Comparison of ENCODE assay signal across 21 cellular contexts in genomic region chr5:122184676-122185255, GRCh38. TPM values are rescaled to one million over a fixed set of nuclear protein-coding genes. Genes with fewer than 3 reads are reported as not detected.
DNase-seq lines count a peak whose midpoint lies in the region; ATAC-seq, FAIRE-seq and TF ChIP-seq lines count a peak whose summit lies in the region.
"Had no signal": no experiment of that assay in that cellular context is flagged by ENCODE, and none has a peak within 500 bp of the region (broad histone marks: within the 10 kb centered on the region; RNA-seq: fewer than 3 reads in every experiment).

No MANE protein-coding gene starts in this region.

- no peak overlapping the region for H2AK9ac ChIP-seq in IMR-90 (replicated peaks; ENCODE audit: low read depth, low read length, poor library complexity)

- CTCF ChIA-PET in MCF 10A (lab: Yijun Ruan, JAX) = interaction anchor here (0.6 to 2.5 kb wide), 14 partner anchors 10 to 1363 kb away, joined by 3 to 36 read pairs (median 4); no protein-coding TSS in a partner anchor
- CTCF ChIA-PET in mammary epithelial cell (lab: Charles Lee; ENCODE audit: low non-redundant PET) = no interaction called here
- CTCF ChIA-PET in IMR-90 (lab: Yijun Ruan, JAX) = interaction anchor here (0.5 to 0.8 kb wide), 2 partner anchors 11 to 305 kb away, joined by 3 read pairs; no protein-coding TSS in a partner anchor
- CTCF ChIA-PET in H1 (lab: Charles Lee; ENCODE audit: partially characterized antibody) = interaction anchor here (0.9 to 1.2 kb wide), 4 partner anchors 11 to 75 kb away, joined by 3 to 7 read pairs (median 4); no protein-coding TSS in a partner anchor

- H2BK5ac ChIP-seq in IMR-90 (ENCODE audit: low read depth, low read length, poor library complexity, severe bottlenecking) = no peak overlapping the region
- H2BK5ac ChIP-seq in H1 (ENCODE audit: low read depth, low read length) = no peak overlapping the region

- H3K79me2 ChIP-seq in mammary epithelial cell (ENCODE audit: insufficient read depth, low read length) (no peaks in the 10 kb centered on the region), H1 (ENCODE audit: control insufficient read depth in 1 of 2, insufficient read depth in 2 of 2, low read length in 2 of 2) (no peaks in the 10 kb centered on the region)

- H3K4me1 Mint-ChIP-seq in MCF 10A (ENCODE audit: insufficient read depth, unreplicated experiment) = peaks cover 43% of the 10 kb centered on the region
- H3K4me1 Mint-ChIP-seq: CD4-positive, alpha-beta memory T cell had no signal

- POLR2A ChIA-PET in MCF 10A (lab: Yijun Ruan, JAX) = interaction anchor here (0.6 to 1.7 kb wide), 11 partner anchors 21 to 1739 kb away, joined by 3 to 17 read pairs (median 5); partner anchors contain the start of genes LOX and SNX24
- POLR2A ChIA-PET in IMR-90 (lab: Charles Lee; ENCODE audit: unreplicated experiment) = no interaction called here
- POLR2A ChIA-PET in H1 (lab: Charles Lee; ENCODE audit: partially characterized antibody) = no interaction called here

- no peak overlapping the region for H4K5ac ChIP-seq in IMR-90 (ENCODE audit: low read depth, low read length)
- no peak overlapping the region for H4K5ac ChIP-seq in H1 (ENCODE audit: insufficient read length, low read depth, low read length)

- no peaks in the 10 kb centered on the region for H3K27me3 ChIP-seq in mammary epithelial cell (ENCODE audit: insufficient read depth, low read length)
- peaks cover 4% of the 10 kb centered on the region for H3K27me3 ChIP-seq in left ventricle myocardium inferior (ENCODE audit: low read depth)
- no peaks in the 10 kb centered on the region for H3K27me3 ChIP-seq in right cardiac atrium (ENCODE audit: control insufficient read depth, insufficient read depth)
- H3K27me3 ChIP-seq in IMR-90 (ENCODE audit: control insufficient read depth, insufficient read depth, low read length) = no peaks in the 10 kb centered on the region
- no peaks in the 10 kb centered on the region for H3K27me3 ChIP-seq in H1 (replicated peaks in 1 of 4; ENCODE audit: control insufficient read depth in 3 of 4, extremely low read depth in 1 of 4, insufficient read depth in 3 of 4, low read length in 3 of 4)

- intact Hi-C loops in MCF 10A (cut with micrococcal nuclease) (loop anchor here (5.0 kb wide), 4 partner anchors 217 to 1313 kb away; partner anchors contain the start of genes PPIC and SNX24), mammary epithelial cell (cut with micrococcal nuclease) (loop anchor here (5.0 kb wide), 2 partner anchors 217 to 568 kb away; no protein-coding TSS in a partner anchor), left ventricle myocardium inferior (cut with micrococcal nuclease) (no loop called here), right cardiac atrium (cut with DNase I) (no loop called here), IMR-90 (cut with micrococcal nuclease) (no loop called here)

- H3K9me3 ChIP-seq in mammary epithelial cell (replicated peaks; ENCODE audit: insufficient read depth, low read length) = no peaks in the 10 kb centered on the region
- H3K9me3 ChIP-seq in left ventricle myocardium inferior (replicated peaks) = no peaks in the 10 kb centered on the region
- H3K9me3 ChIP-seq in right cardiac atrium (ENCODE audit: control insufficient read depth, low read length) = no peaks in the 10 kb centered on the region
- no peaks in the 10 kb centered on the region for H3K9me3 ChIP-seq in IMR-90 (ENCODE audit: control insufficient read depth, insufficient read depth, low read length)
- H3K9me3 ChIP-seq in H1 (ENCODE audit: insufficient read depth in 2 of 2, low read depth in 1 of 2, low read length in 1 of 2) = no peaks in the 10 kb centered on the region

- H3K4me1 ChIP-seq in mammary epithelial cell (ENCODE audit: insufficient read depth, low read length) (peaks cover 42% of the 10 kb centered on the region), left ventricle myocardium inferior (peaks cover 57% of the 10 kb centered on the region), right cardiac atrium (ENCODE audit: control insufficient read depth, insufficient read depth, low read length) (no peaks in the 10 kb centered on the region), IMR-90 (ENCODE audit: control insufficient read depth, insufficient read depth, low read length) (peaks cover 11% of the 10 kb centered on the region), H1 (replicated peaks in 1 of 4; ENCODE audit: control insufficient read depth in 3 of 4, insufficient read depth in 4 of 4, low read length in 3 of 4) (peaks cover 0 to 10% (median 7%) of the 10 kb centered on the region in 4 experiments; a peak in 4 of 7 replicates)

- H3K4me2 ChIP-seq in mammary epithelial cell (ENCODE audit: insufficient read depth, low read depth, low read length) (no peak overlapping the region), IMR-90 (ENCODE audit: low read depth, low read length) (no peak overlapping the region), H1 (ENCODE audit: insufficient read depth in 1 of 2, low read depth in 2 of 2, low read length in 2 of 2) (no peak overlapping the region)

- no peak overlapping the region for H3K4me3 Mint-ChIP-seq in MCF 10A (ENCODE audit: unreplicated experiment)
- H3K4me3 Mint-ChIP-seq: CD4-positive, alpha-beta memory T cell; H9 had no signal

- BruUV-seq in MCF 10A (replicated peaks; lab: Mats Ljungman, UMichigan) = no TSS peak
- no TSS peak for BruUV-seq in mammary epithelial cell (replicated peaks; lab: Mats Ljungman, UMichigan)
- no TSS peak for BruUV-seq in IMR-90 (replicated peaks; lab: Mats Ljungman, UMichigan)

- 60% methylated on average over 5 of the region's 5 CpGs for WGBS in mammary epithelial cell (ENCODE audit: low coverage, missing lambda C conversion rate)
- 79% methylated on average over 5 of the region's 5 CpGs for WGBS in right cardiac atrium
- no CpG with 5 or more reads among the region's 5 CpGs for WGBS in IMR-90 (ENCODE audit: extremely low coverage in 2 of 2, insufficient read length in 1 of 2), 2 experiments
- 92% methylated on average over 5 of the region's 5 CpGs; no CpG with 5 or more reads in 1 of the 2 experiments for WGBS in H1 (ENCODE audit: extremely low coverage in 1 of 2, insufficient coverage in 1 of 2, insufficient read length in 1 of 2, insufficient replicate concordance in 2 of 2, low coverage in 1 of 2, low lambda C conversion rate in 2 of 2, missing lambda C conversion rate in 1 of 2), 2 experiments

- H3K4me3 ChIP-seq in mammary epithelial cell (replicated peaks in 1 of 3; ENCODE audit: insufficient read depth in 1 of 3, low read depth in 2 of 3, low read length in 3 of 3) (no peak overlapping the region), left ventricle myocardium inferior (no peak overlapping the region), right cardiac atrium (ENCODE audit: low read length) (no peak overlapping the region), IMR-90 (ENCODE audit: insufficient read depth, low read depth, low read length) (no peak overlapping the region), H1 (ENCODE audit: extremely low read depth in 1 of 4, insufficient read depth in 2 of 4, low read depth in 3 of 4, low read length in 4 of 4) (no peak overlapping the region)

- H3K23ac ChIP-seq in IMR-90 (ENCODE audit: low read depth, low read length) = 0 out of 2 replicates have a peak overlapping the region, but pooled peaks have one; percentile 13
- no peak overlapping the region for H3K23ac ChIP-seq in H1 (ENCODE audit: insufficient read length)

- no peak for TF ChIP-seq EP300 in H1 (IDR thresholded peaks at IDR 0.05; ENCODE audit: borderline replicate concordance in 1 of 2, low read depth in 2 of 2, low read length in 2 of 2)

- H2BK12ac ChIP-seq in H1 (ENCODE audit: low read depth, low read length) = no peak overlapping the region

- in situ Hi-C loops in mammary epithelial cell (cut with MboI; ENCODE audit: low sequenced_read_pairs in 2 of 2) (no loop called here), IMR-90 (cut with MboI; ENCODE audit: low sequenced_read_pairs) (no loop called here)

- H3K9ac ChIP-seq in mammary epithelial cell (ENCODE audit: insufficient read depth, low read length) (no peak overlapping the region), IMR-90 (ENCODE audit: low read depth, low read length) (no peak overlapping the region), H1 (replicated peaks in 1 of 4; ENCODE audit: extremely low read depth in 1 of 4, low read depth in 3 of 4, low read length in 3 of 4) (no peak overlapping the region)

- no peaks in the 10 kb centered on the region for H3K9me1 ChIP-seq in IMR-90 (ENCODE audit: insufficient read depth, low read length)

- H3K56ac ChIP-seq in IMR-90 (ENCODE audit: extremely low read depth, insufficient read depth, low read length) = no peak overlapping the region
- H3K56ac ChIP-seq in H1 (replicated peaks; ENCODE audit: insufficient read length, low read depth, low read length) = no peak overlapping the region

- peak overlapping the region; percentile 34 for H3K4ac ChIP-seq in IMR-90 (ENCODE audit: low read depth, low read length)
- no peak overlapping the region for H3K4ac ChIP-seq in H1 (replicated peaks; ENCODE audit: insufficient read length, low read depth, low read length)

- no peaks in the 10 kb centered on the region for H3K9me3 Mint-ChIP-seq in MCF 10A (ENCODE audit: unreplicated experiment)
- H3K9me3 Mint-ChIP-seq: H9 had no signal

- no peak for DNase-seq in MCF 10A (ENCODE audit: unreplicated experiment)
- DNase-seq in mammary epithelial cell = no peak
- no peak for DNase-seq in left ventricle myocardium inferior
- DNase-seq in right cardiac atrium = no peak
- no peak for DNase-seq in IMR-90
- no peak for DNase-seq in H1 (ENCODE audit: low read depth in 1 of 2, low spot score in 2 of 2)
- no peak for DNase-seq in NCI-H1048 (lab: John Stamatoyannopoulos, UW)
- no peak for DNase-seq in NCI-H226
- DNase-seq: ACHN; C1 segment of cervical spinal cord; Calu3; CD4-positive, alpha-beta memory T cell; COR-L47; DMS53; DMS79 treated with DMSO at 0.1 percent for 48 hours; GF-D8; H9 had no signal

- TF ChIP-seq POLR2A in IMR-90 (IDR thresholded peaks at IDR 0.05; ENCODE audit: low read depth, low read length) = no peak
- TF ChIP-seq POLR2A in H1 (IDR thresholded peaks at IDR 0.05; ENCODE audit: control extremely low read depth in 1 of 2, low read depth in 2 of 2, low read length in 2 of 2) = no peak

- H2BK20ac ChIP-seq in IMR-90 (ENCODE audit: low read depth, low read length) = peak overlapping the region; percentile 17; the same call in 1 of the 2 replicates
- H2BK20ac ChIP-seq in H1 (ENCODE audit: low read length) = no peak overlapping the region

- no peaks in the 10 kb centered on the region for H4K20me1 ChIP-seq in mammary epithelial cell (ENCODE audit: insufficient read depth, low read length)
- no peaks in the 10 kb centered on the region for H4K20me1 ChIP-seq in IMR-90 (ENCODE audit: insufficient read depth, low read length)
- H4K20me1 ChIP-seq in H1 (replicated peaks in 1 of 2; ENCODE audit: control insufficient read depth in 1 of 2, insufficient read depth in 2 of 2, low read length in 2 of 2) = no peaks in the 10 kb centered on the region

- no peaks in the 10 kb centered on the region for H3K23me2 ChIP-seq in H1 (ENCODE audit: low read depth, low read length)

- no peaks in the 10 kb centered on the region for H3K27me3 Mint-ChIP-seq in MCF 10A (ENCODE audit: insufficient read depth, unreplicated experiment)

- no peak for TF ChIP-seq RAD21 in IMR-90 (IDR thresholded peaks at IDR 0.05; ENCODE audit: low read length)
- no peak for TF ChIP-seq RAD21 in H1 (IDR thresholded peaks at IDR 0.05 in 1 of 2, conservative IDR thresholded peaks at IDR 0.05 in 1 of 2; ENCODE audit: low read depth in 2 of 2, low read length in 2 of 2)

- H3K79me1 ChIP-seq in IMR-90 (ENCODE audit: low read depth in 1 of 2, low read length in 2 of 2) (peaks cover 0 to 3% of the 10 kb centered on the region in 2 experiments; a peak in 1 of 4 replicates), H1 (ENCODE audit: low read depth, low read length) (no peaks in the 10 kb centered on the region)

- H4K8ac ChIP-seq in IMR-90 (ENCODE audit: low read depth in 2 of 2, low read length in 2 of 2) = peak overlapping the region; percentile 25 to 56; a peak in 2 of 4 replicates
- no peak overlapping the region for H4K8ac ChIP-seq in H1 (ENCODE audit: extremely low read depth, insufficient read depth, low read length)

- H3K27ac ChIP-seq in mammary epithelial cell (ENCODE audit: insufficient read depth, low read depth, low read length) (no peak overlapping the region), left ventricle myocardium inferior (replicated peaks) (peak overlapping the region; percentile 83), right cardiac atrium (ENCODE audit: low read length) (no peak overlapping the region), IMR-90 (ENCODE audit: insufficient read depth, low read length) (no peak overlapping the region), H1 (ENCODE audit: low read depth, low read length) (no peak overlapping the region)
- H3K27ac ChIP-seq: 22Rv1 had no signal

- ATAC-seq in right cardiac atrium = no peak
- no peak for ATAC-seq in IMR-90 (ENCODE audit: low read depth)
- ATAC-seq: HCT116 had no signal

- no peak for FAIRE-seq in H1 (lab: Jason Lieb, UNC)
- FAIRE-seq: A204.1, GM12892 had no signal

- H3K14ac ChIP-seq in IMR-90 (replicated peaks; ENCODE audit: low read depth, low read length) (peak overlapping the region; percentile 20; the same call in 1 of the 2 replicates), H1 (ENCODE audit: insufficient read length) (no peak overlapping the region)

- H2BK120ac ChIP-seq in IMR-90 (ENCODE audit: low read depth, low read length) (peak overlapping the region; percentile 54), H1 (replicated peaks; ENCODE audit: low read depth, low read length) (no peak overlapping the region)

- peak overlapping the region; percentile 55; the same call in 1 of the 2 replicates for H3K18ac ChIP-seq in IMR-90 (ENCODE audit: low read depth, low read length)
- H3K18ac ChIP-seq in H1 (ENCODE audit: extremely low read depth, low read length) = no peak overlapping the region

- H3K36me3 Mint-ChIP-seq in MCF 10A (ENCODE audit: insufficient read depth, unreplicated experiment) = no peaks in the 10 kb centered on the region
- H3K36me3 Mint-ChIP-seq: CD4-positive, alpha-beta memory T cell had no signal

- H2AK5ac ChIP-seq in IMR-90 (ENCODE audit: low read depth, low read length) (peak overlapping the region; percentile 31; the same call in 1 of the 2 replicates), H1 (ENCODE audit: low read depth, low read length) (no peak overlapping the region)

- H2BK15ac ChIP-seq in IMR-90 (ENCODE audit: low read depth, low read length) (peak overlapping the region; percentile 70; the same call in 2 of the 3 replicates), H1 (ENCODE audit: low read length) (no peak overlapping the region)

- peak overlapping the region; percentile 85 for H3K27ac Mint-ChIP-seq in MCF 10A (ENCODE audit: low read depth, unreplicated experiment)
- H3K27ac Mint-ChIP-seq: CD4-positive, alpha-beta memory T cell; H9 had no signal

- TF ChIP-seq CTCF in MCF 10A (IDR thresholded peaks at IDR 0.05; ENCODE audit: unreplicated experiment) = no peak
- no peak for TF ChIP-seq CTCF in mammary epithelial cell (conservative IDR thresholded peaks at IDR 0.05 in 1 of 2, IDR thresholded peaks at IDR 0.05 in 1 of 2; ENCODE audit: extremely low read depth in 1 of 2, insufficient read depth in 1 of 2, low read depth in 1 of 2, low read length in 2 of 2)
- no peak for TF ChIP-seq CTCF in left ventricle myocardium inferior (IDR thresholded peaks at IDR 0.05; ENCODE audit: borderline replicate concordance)
- TF ChIP-seq CTCF in IMR-90 (conservative IDR thresholded peaks at IDR 0.05; ENCODE audit: low read depth, low read length) = no peak
- no peak for TF ChIP-seq CTCF in H1 (IDR thresholded peaks at IDR 0.05; ENCODE audit: control extremely low read depth in 1 of 3, insufficient read depth in 1 of 3, low read depth in 1 of 3, low read length in 3 of 3)

- H3K36me3 ChIP-seq in mammary epithelial cell (ENCODE audit: insufficient read depth, low read length) (no peaks in the 10 kb centered on the region), left ventricle myocardium inferior (no peaks in the 10 kb centered on the region), IMR-90 (ENCODE audit: control insufficient read depth, insufficient read depth, low read length) (no peaks in the 10 kb centered on the region), H1 (ENCODE audit: control insufficient read depth in 2 of 4, insufficient read depth in 4 of 4, low read length in 3 of 4) (no peaks in the 10 kb centered on the region)

- dilution Hi-C loops in mammary epithelial cell (cut with HindIII; ENCODE audit: low sequenced_read_pairs) = no loop called here
- dilution Hi-C loops in IMR-90 (cut with HindIII; ENCODE audit: low sequenced_read_pairs, unreplicated experiment) = loop anchor here (25.0 kb wide), 1 partner anchor 228 kb away; no protein-coding TSS in a partner anchor

- H2AFZ ChIP-seq in mammary epithelial cell (ENCODE audit: low read depth, low read length) = no peak overlapping the region
- no peak overlapping the region for H2AFZ ChIP-seq in IMR-90 (replicated peaks; ENCODE audit: low read length, poor library complexity)
- no peak overlapping the region for H2AFZ ChIP-seq in H1 (ENCODE audit: low read length)

- H4K91ac ChIP-seq in IMR-90 (ENCODE audit: insufficient read depth, low read depth, low read length) = peak overlapping the region; percentile 37; the same call in 1 of the 2 replicates
- peak overlapping the region; percentile 38 for H4K91ac ChIP-seq in H1 (replicated peaks; ENCODE audit: insufficient read length, low read length)

RNA-seq across cellular contexts. Expression of gene ZNF474, which starts 55.4 kb away (rescaled TPM):
- total RNA-seq in MCF 10A (2022) (0.25 and 0.56 TPM in 2 replicates), mammary epithelial cell (under 1 TPM; 0.19 to 0.33 TPM), left ventricle myocardium inferior (not detected), right cardiac atrium (under 1 TPM in 2 of 4 donors, not detected in 2; 0.25 to 0.32 TPM), IMR-90 (2012; rRNA removed) (0.54 and 0.56 TPM in 2 replicates)
- polyA plus RNA-seq in mammary epithelial cell (0.10 TPM), right cardiac atrium (not detected), IMR-90 (2012; rRNA removed) (0.19 and 0.24 TPM in 2 replicates), H1 (2011; rRNA removed) (not detected in 2 replicates)
- polyA minus RNA-seq in mammary epithelial cell = not detected
- 0.02 and 0.13 TPM in 2 replicates for polyA plus RNA-seq in IMR-90 (2012; cell fraction: cytosol; rRNA removed)
- polyA plus RNA-seq in IMR-90 (2012; cell fraction: nucleus; rRNA removed; ENCODE audit: low replicate concordance) = 0.15 and 0.34 TPM in 2 replicates
- not detected in 2 replicates for total RNA-seq in H1 (2021; fragmentation: NEBNext Ultra II Directional; extraction: Animal tissue kit (Norgen Biotek cat#: 25700))
- polyA plus RNA-seq in H1 (2011; cell fraction: cytosol; rRNA removed) = 0.04 TPM
- 0.07 TPM for polyA plus RNA-seq in H1 (2011; cell fraction: nucleus; rRNA removed)
- 0.09 TPM in 1 of 4 replicates, not detected in the others for polyA plus RNA-seq in H1 (2012, experiment 1 of 2)
- not detected for polyA plus RNA-seq in H1 (2012, experiment 2 of 2)
- polyA plus RNA-seq in H1 (2013, experiment 1 of 2) = 0.04 TPM
- polyA plus RNA-seq in H1 (2013, experiment 2 of 2) = 0.06 TPM
- 0.09 TPM in 1 of 2 replicates, not detected in the other for polyA minus RNA-seq in H1 (2011; rRNA and poly(A)+ RNA removed)
- polyA minus RNA-seq in H1 (2011; cell fraction: cytosol; rRNA and poly(A)+ RNA removed) = not detected
- 0.40 TPM for polyA minus RNA-seq in H1 (2011; cell fraction: nucleus; rRNA and poly(A)+ RNA removed)
- total RNA-seq: H9 had no signal

Comparison
In these comparisons a context has a peak if more than half of its experiments do, and no peak if none do; other contexts are left out.
1. intact Hi-C loops: an anchor here in MCF 10A (5.0 kb wide) and mammary epithelial cell (5.0 kb wide); none called in left ventricle myocardium inferior, right cardiac atrium and IMR-90.